20 cellular contexts compared by ENCODE assay signal in genomic region chr9:133453651-133454050, GRCh38. TPM values are rescaled to one million over a fixed set of nuclear protein-coding genes. Genes with fewer than 3 reads are reported as not detected.
DNase-seq lines count a peak whose midpoint lies in the region; ATAC-seq, FAIRE-seq and TF ChIP-seq lines count a peak whose summit lies in the region.
"Had no signal": no experiment of that assay in that cellular context is flagged by ENCODE, and none has a peak within 500 bp of the region (broad histone marks: within the 10 kb centered on the region; RNA-seq: fewer than 3 reads in every experiment).

No MANE protein-coding gene starts in this region.

- no peaks in the 10 kb centered on the region for H3K79me2 ChIP-seq in astrocyte (ENCODE audit: insufficient read depth, low read length)

- H3K9ac ChIP-seq in BLaER1 treated with 17β-estradiol and CSF1 and Interleukin-3, amounts not matched to agents 10 nM and 100 nM: no peak overlapping the region; a peak in 1 of 22 replicates
- no peak overlapping the region for H3K9ac ChIP-seq in astrocyte (ENCODE audit: low read length)

- no peak for TF ChIP-seq CTCF in astrocyte (IDR thresholded peaks at IDR 0.05; ENCODE audit: insufficient read depth, low read depth, low read length)

- H3K27me3 Mint-ChIP-seq in astrocyte (ENCODE audit: low read depth, unreplicated experiment): peaks cover 11% of the 10 kb centered on the region
- H3K27me3 Mint-ChIP-seq in effector memory CD8-positive, alpha-beta T cell: peaks cover 17 to 29% of the 10 kb centered on the region in 2 donors

- no peak overlapping the region for H3K4me3 ChIP-seq in BLaER1 treated with 17β-estradiol and CSF1 and Interleukin-3, amounts not matched to agents 10 nM and 100 nM
- no peak overlapping the region for H3K4me3 ChIP-seq in astrocyte (ENCODE audit: insufficient read depth, low read depth, low read length)
- H3K4me3 ChIP-seq: GM23338, MG63 had no signal

- ATAC-seq in effector memory CD8-positive, alpha-beta T cell (replicated peaks): no peak
- ATAC-seq: GM23338 had no signal

- no peaks in the 10 kb centered on the region for H3K4me1 Mint-ChIP-seq in astrocyte (ENCODE audit: low read depth, unreplicated experiment)
- no peaks in the 10 kb centered on the region for H3K4me1 Mint-ChIP-seq in effector memory CD8-positive, alpha-beta T cell (ENCODE audit: low read depth in 2 of 2)

- H3K4me3 Mint-ChIP-seq in astrocyte (ENCODE audit: unreplicated experiment): no peak overlapping the region
- no peak overlapping the region for H3K4me3 Mint-ChIP-seq in effector memory CD8-positive, alpha-beta T cell
- H3K4me3 Mint-ChIP-seq: GM23338 had no signal

- H3K9me3 ChIP-seq in BLaER1 treated with 17β-estradiol and CSF1 and Interleukin-3, amounts not matched to agents 10 nM and 100 nM (replicated peaks in 1 of 11): no peaks in the 10 kb centered on the region
- H3K9me3 ChIP-seq in astrocyte (ENCODE audit: insufficient read depth, low read depth, low read length): no peaks in the 10 kb centered on the region
- H3K9me3 ChIP-seq: MG63 had no signal

- H2AFZ ChIP-seq in astrocyte (ENCODE audit: low read depth, low read length): no peak overlapping the region
- H2AFZ ChIP-seq: GM23338 had no signal

- peaks cover 0 to 8% (median 0%) of the 10 kb centered on the region in 11 experiments; a peak in 1 of 22 replicates for H4K20me1 ChIP-seq in BLaER1 treated with 17β-estradiol and CSF1 and Interleukin-3, amounts not matched to agents 10 nM and 100 nM
- H4K20me1 ChIP-seq in astrocyte (ENCODE audit: insufficient read depth, low read length): no peaks in the 10 kb centered on the region

- peaks cover under 1 to 29% (median 19%) of the 10 kb centered on the region in 10 experiments; a peak in 18 of 20 replicates for H3K4me1 ChIP-seq in BLaER1 treated with 17β-estradiol and CSF1 and Interleukin-3, amounts not matched to agents 10 nM and 100 nM
- H3K4me1 ChIP-seq in astrocyte (ENCODE audit: insufficient read depth, low read length): no peaks in the 10 kb centered on the region

- H3K9me3 Mint-ChIP-seq in astrocyte (ENCODE audit: unreplicated experiment): no peaks in the 10 kb centered on the region
- H3K9me3 Mint-ChIP-seq in effector memory CD8-positive, alpha-beta T cell: no peaks in the 10 kb centered on the region
- H3K9me3 Mint-ChIP-seq: GM23338 had no signal

- H3K27me3 ChIP-seq in BLaER1 treated with 17β-estradiol and CSF1 and Interleukin-3, amounts not matched to agents 10 nM and 100 nM: no peaks in the 10 kb centered on the region
- H3K27me3 ChIP-seq in astrocyte (ENCODE audit: insufficient read depth, low read length): peaks cover 6% of the 10 kb centered on the region
- H3K27me3 ChIP-seq: MG63 had no signal

- no peaks in the 10 kb centered on the region for H3K36me3 Mint-ChIP-seq in astrocyte (ENCODE audit: low read depth, unreplicated experiment)
- no peaks in the 10 kb centered on the region for H3K36me3 Mint-ChIP-seq in effector memory CD8-positive, alpha-beta T cell (ENCODE audit: insufficient read depth)

- peak; percentile 46 for DNase-seq in Ammon's horn (ENCODE audit: low spot score)
- peak; percentile 10 for DNase-seq in astrocyte (ENCODE audit: low read depth)
- DNase-seq in midbrain (lab: John Stamatoyannopoulos, UW): peak; percentile 13
- DNase-seq in effector memory CD8-positive, alpha-beta T cell: no peak
- DNase-seq in AG08396 (ENCODE audit: low spot score): no peak
- DNase-seq in amniotic stem cell (lab: John Stamatoyannopoulos, UW): no peak
- DNase-seq: COR-L47, DMS 273 treated with DMSO at 0.1 percent for 48 hours, HCEC 1CT, IMR-90, MG63, NCI-H1105, NCI-H187, NCI-H2227 treated with DMSO at 0.1 percent for 48 hours, NCI-H524 had no signal

- H3K27ac Mint-ChIP-seq in astrocyte (ENCODE audit: unreplicated experiment): no peak overlapping the region
- no peak overlapping the region for H3K27ac Mint-ChIP-seq in effector memory CD8-positive, alpha-beta T cell
- H3K27ac Mint-ChIP-seq: GM23338 had no signal

- no peak overlapping the region for H3K27ac ChIP-seq in BLaER1 treated with 17β-estradiol and CSF1 and Interleukin-3, amounts not matched to agents 10 nM and 100 nM
- no peak overlapping the region for H3K27ac ChIP-seq in astrocyte (ENCODE audit: low read depth, low read length)

- H3K36me3 ChIP-seq in BLaER1 treated with 17β-estradiol and CSF1 and Interleukin-3, amounts not matched to agents 10 nM and 100 nM: no peaks in the 10 kb centered on the region
- no peaks in the 10 kb centered on the region for H3K36me3 ChIP-seq in astrocyte (ENCODE audit: insufficient read depth, low read length)
- H3K36me3 ChIP-seq: MG63 had no signal

- FAIRE-seq in astrocyte (lab: Jason Lieb, UNC): no peak
- FAIRE-seq: GM12892, GM18507, HTR-8/SVneo had no signal

- H3K4me2 ChIP-seq in BLaER1 treated with 17β-estradiol and CSF1 and Interleukin-3, amounts not matched to agents 10 nM and 100 nM: peak overlapping the region in 9 of 11 experiments; percentile 24 to 87 (median 67); a peak in 16 of 22 replicates
- no peak overlapping the region for H3K4me2 ChIP-seq in astrocyte (ENCODE audit: low read length)
- H3K4me2 ChIP-seq: GM23338 had no signal

RNA-seq across cellular contexts. Expression of gene CACFD1, which starts 6.1 kb away (rescaled TPM):
- 13.1 and 14.2 TPM in 2 replicates for total RNA-seq in astrocyte

RNA-seq across cellular contexts. Expression of gene SLC2A6, which starts 25.2 kb away (rescaled TPM):
- 21.1 and 24.3 TPM in 2 replicates for total RNA-seq in astrocyte

RNA-seq across cellular contexts. Expression of gene ADAMTS13, which starts 31.5 kb away (rescaled TPM):
- 5.6 and 7.3 TPM in 2 replicates for total RNA-seq in astrocyte

RNA-seq across cellular contexts. Expression of gene REXO4, which starts 35.8 kb away (rescaled TPM):
- 19.7 and 22.5 TPM in 2 replicates for total RNA-seq in astrocyte

Comparison
In these comparisons a context has a peak if more than half of its experiments do, and no peak if none do; other contexts are left out.
1. DNase-seq: peak in Ammon's horn (single experiment), astrocyte (single experiment) and midbrain (single experiment); none in effector memory CD8-positive, alpha-beta T cell (0 of 3), AG08396 (single experiment) and amniotic stem cell (single experiment).